ENCODE assay signal across 1 cellular context in the genomic region with DNA sequence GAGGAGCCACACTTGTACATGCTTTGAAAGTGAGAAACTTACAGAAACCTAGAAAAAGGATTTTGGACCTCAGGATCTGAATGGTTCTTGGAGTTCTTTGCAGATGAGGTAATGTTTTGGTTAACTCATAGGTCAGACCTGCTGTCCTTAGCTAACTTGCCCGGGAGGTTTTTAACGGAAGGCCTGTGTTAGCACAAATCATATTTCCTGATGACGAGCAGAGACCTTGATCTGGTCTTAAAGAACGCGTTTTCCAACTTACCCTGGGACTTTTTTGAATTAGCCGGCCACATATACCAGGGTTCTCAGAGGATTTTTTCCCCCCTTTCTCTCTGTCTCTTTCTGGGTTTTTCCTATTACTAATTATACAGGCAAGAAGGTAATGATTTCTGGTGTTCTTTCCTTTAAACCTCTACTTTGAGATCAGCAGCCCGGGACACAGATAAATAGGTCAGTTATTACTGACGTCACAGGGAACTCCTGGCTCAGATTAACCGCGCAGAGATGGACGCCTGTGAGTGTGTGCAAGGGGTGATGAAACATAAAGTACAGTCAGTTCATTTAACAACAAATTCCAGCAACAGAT.
A peak's percentile ranks its signal among the peaks of the same experiment; 100 is the strongest.
TF ChIP-seq lines count a peak whose summit lies in the region.

No MANE protein-coding gene starts in this region.

TF ChIP-seq in K562, 482 proteins besides CTCF, POLR2A, EP300 and RAD21 (continued from another document):
- TF ChIP-seq, protein P1, sequence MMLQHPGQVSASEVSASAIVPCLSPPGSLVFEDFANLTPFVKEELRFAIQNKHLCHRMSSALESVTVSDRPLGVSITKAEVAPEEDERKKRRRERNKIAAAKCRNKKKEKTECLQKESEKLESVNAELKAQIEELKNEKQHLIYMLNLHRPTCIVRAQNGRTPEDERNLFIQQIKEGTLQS (IDR thresholded peaks at IDR 0.05) = peak; percentile 41; the same call in 1 of the 2 replicates
- TF ChIP-seq, protein P1 (CRISPR knock-in tag; conservative IDR thresholded peaks at IDR 0.05) = no peak
- TF ChIP-seq HNRNPK (IDR thresholded peaks at IDR 0.05; ENCODE audit: low read depth, low read length, poor library complexity, severe bottlenecking) (no peak), DDX20 (tag; IDR thresholded peaks at IDR 0.05; ENCODE audit: low read depth) (0 out of 2 replicates have a peak, but pooled peaks have one; percentile 11)
